Comparison of ENCODE assay signal across 17 cellular contexts in the genomic region with DNA sequence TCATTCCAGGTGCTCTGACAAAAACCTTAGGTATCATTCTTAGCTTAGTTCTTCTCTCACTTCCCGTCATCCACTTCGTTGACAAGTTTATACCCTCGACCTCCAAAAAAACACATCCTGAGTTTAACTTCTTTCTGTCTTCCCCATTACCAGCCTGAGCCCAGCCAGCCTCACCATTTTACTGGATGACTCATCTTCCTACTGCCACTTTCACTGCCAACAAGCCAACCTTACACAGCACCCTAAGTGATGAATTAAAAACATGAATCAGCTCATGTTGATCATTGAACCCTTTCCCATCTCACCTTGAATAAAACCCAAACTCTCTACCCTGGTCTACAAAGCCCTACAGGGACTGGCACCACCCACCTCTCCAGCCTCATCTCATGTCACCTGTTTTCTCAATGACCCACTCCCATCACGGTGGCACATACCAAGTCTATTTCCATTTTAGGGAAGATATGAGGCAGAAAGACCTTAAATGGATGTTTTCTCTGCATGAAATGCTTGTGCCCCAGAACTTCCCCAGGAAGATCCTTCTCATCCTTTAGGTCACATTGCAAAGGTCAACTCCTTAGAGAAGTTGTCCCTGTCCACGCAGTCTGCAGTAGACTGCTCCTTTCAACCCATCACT. TPM values are rescaled to one million over a fixed set of nuclear protein-coding genes. Genes with fewer than 3 reads are reported as not detected.
DNase-seq lines count a peak whose midpoint lies in the region; ATAC-seq and TF ChIP-seq lines count a peak whose summit lies in the region.
"Had no signal": no experiment of that assay in that cellular context is flagged by ENCODE, and none has a peak within 500 bp of the region (broad histone marks: within the 10 kb centered on the region; RNA-seq: fewer than 3 reads in every experiment).

No MANE protein-coding gene starts in this region.

- no peak overlapping the region for H3K27ac Mint-ChIP-seq in activated T-cell treated with anti-CD3 and anti-CD28 coated beads, Interleukin-2, amount 50 U/mL, for 72 hours
- H3K27ac Mint-ChIP-seq in activated T-cell treated with anti-CD3 and anti-CD28 coated beads, Interleukin-2, amount 50 U/mL, for 24 hours: no peak overlapping the region
- H3K27ac Mint-ChIP-seq in activated CD4-positive, alpha-beta memory T cell treated with anti-CD3 and anti-CD28 coated beads for 36 hours: no peak overlapping the region
- no peak overlapping the region for H3K27ac Mint-ChIP-seq in HFFc6
- H3K27ac Mint-ChIP-seq: activated naive CD8-positive, alpha-beta T cell treated with anti-CD3 and anti-CD28 coated beads, Interleukin-2, amount 10 ng/mL, durations not matched to agents 7 days and 5 days; T-helper 1 cell treated with Interleukin-12 subunit alpha and Interleukin-12 subunit beta and Interleukin-4 antibody, amounts not matched to agents 30 μg/mL and 1 μg/mL, for 36 hours had no signal

- H3K27me3 ChIP-seq in MG63: no peaks in the 10 kb centered on the region
- H3K27me3 ChIP-seq in WERI-Rb-1 (ENCODE audit: insufficient read depth, low read depth, severe bottlenecking): no peaks in the 10 kb centered on the region
- H3K27me3 ChIP-seq: esophagus muscularis mucosa, pancreas had no signal

- intact Hi-C loops in activated CD4-positive, alpha-beta memory T cell treated with anti-CD3 and anti-CD28 coated beads for 36 hours (cut with micrococcal nuclease): no loop called here

- H3K4me3 ChIP-seq in MG63 (no peak overlapping the region), WERI-Rb-1 (ENCODE audit: low read depth, low read length) (no peak overlapping the region)
- H3K4me3 ChIP-seq: esophagus muscularis mucosa, pancreas had no signal

- DNase-seq in activated T-cell treated with anti-CD3 and anti-CD28 coated beads, Interleukin-2, amount 50 U/mL, for 72 hours: no peak
- no peak for DNase-seq in activated T-cell treated with anti-CD3 and anti-CD28 coated beads, Interleukin-2, amount 50 U/mL, for 24 hours
- DNase-seq in MG63: peak; percentile 42
- DNase-seq in activated CD4-positive, alpha-beta memory T cell treated with anti-CD3 and anti-CD28 coated beads for 36 hours: peak; percentile 53
- peak; percentile 66 for DNase-seq in renal cortical epithelial cell (ENCODE audit: low read depth)
- DNase-seq in G401 (ENCODE audit: low spot score): no peak
- DNase-seq in WERI-Rb-1: no peak
- no peak for DNase-seq in HFFc6
- DNase-seq: activated naive CD8-positive, alpha-beta T cell treated with anti-CD3 and anti-CD28 coated beads, Interleukin-2, amount 10 ng/mL, durations not matched to agents 7 days and 5 days; dermis blood vessel endothelial cell; NCI-H1417 treated with DMSO at 0.1 percent for 48 hours; pancreas; SHP77; stimulated activated CD4-positive, alpha-beta T cell treated with anti-CD3 and anti-CD28 coated beads, Interleukin-1b, Interleukin-23, amount 100 ng/mL, for 48 hours had no signal

- H3K36me3 ChIP-seq in MG63: no peaks in the 10 kb centered on the region
- H3K36me3 ChIP-seq in WERI-Rb-1: no peaks in the 10 kb centered on the region
- H3K36me3 ChIP-seq: esophagus muscularis mucosa, pancreas had no signal

- ATAC-seq in activated T-cell treated with anti-CD3 and anti-CD28 coated beads, Interleukin-2, amount 50 U/mL, for 72 hours (replicated peaks in 1 of 2): peak; percentile 63 to 85

- H3K9me3 ChIP-seq in MG63: no peaks in the 10 kb centered on the region
- no peaks in the 10 kb centered on the region for H3K9me3 ChIP-seq in WERI-Rb-1 (ENCODE audit: severe bottlenecking)
- H3K9me3 ChIP-seq: esophagus muscularis mucosa, pancreas had no signal

- in situ Hi-C loops in G401 (cut with HindIII; ENCODE audit: low sequenced_read_pairs): no loop called here

- H3K4me3 Mint-ChIP-seq in activated T-cell treated with anti-CD3 and anti-CD28 coated beads, Interleukin-2, amount 50 U/mL, for 72 hours: no peak overlapping the region
- H3K4me3 Mint-ChIP-seq in activated T-cell treated with anti-CD3 and anti-CD28 coated beads, Interleukin-2, amount 50 U/mL, for 24 hours: no peak overlapping the region
- H3K4me3 Mint-ChIP-seq in activated CD4-positive, alpha-beta memory T cell treated with anti-CD3 and anti-CD28 coated beads for 36 hours: no peak overlapping the region
- H3K4me3 Mint-ChIP-seq in HFFc6: no peak overlapping the region
- H3K4me3 Mint-ChIP-seq: activated naive CD8-positive, alpha-beta T cell treated with anti-CD3 and anti-CD28 coated beads, Interleukin-2, amount 10 ng/mL, durations not matched to agents 7 days and 5 days; T-helper 1 cell treated with Interleukin-12 subunit alpha and Interleukin-12 subunit beta and Interleukin-4 antibody, amounts not matched to agents 30 μg/mL and 1 μg/mL, for 36 hours had no signal

- POLR2A ChIA-PET in activated CD4-positive, alpha-beta memory T cell treated with anti-CD3 and anti-CD28 coated beads for 36 hours (lab: Charles Lee): interaction anchor here (1.0 kb wide), 1 partner anchor 18 kb away, joined by 3 read pairs; no protein-coding TSS in a partner anchor

- no peaks in the 10 kb centered on the region for H3K36me3 Mint-ChIP-seq in activated T-cell treated with anti-CD3 and anti-CD28 coated beads, Interleukin-2, amount 50 U/mL, for 72 hours (ENCODE audit: insufficient read depth in 2 of 2)
- no peaks in the 10 kb centered on the region for H3K36me3 Mint-ChIP-seq in activated T-cell treated with anti-CD3 and anti-CD28 coated beads, Interleukin-2, amount 50 U/mL, for 24 hours (ENCODE audit: low read depth)
- no peaks in the 10 kb centered on the region for H3K36me3 Mint-ChIP-seq in activated CD4-positive, alpha-beta memory T cell treated with anti-CD3 and anti-CD28 coated beads for 36 hours
- H3K36me3 Mint-ChIP-seq in HFFc6 (ENCODE audit: low read depth): no peaks in the 10 kb centered on the region
- H3K36me3 Mint-ChIP-seq: activated naive CD8-positive, alpha-beta T cell treated with anti-CD3 and anti-CD28 coated beads, Interleukin-2, amount 10 ng/mL, durations not matched to agents 7 days and 5 days; IgD-negative memory B cell had no signal

- H3K27me3 Mint-ChIP-seq in activated T-cell treated with anti-CD3 and anti-CD28 coated beads, Interleukin-2, amount 50 U/mL, for 72 hours (ENCODE audit: low read depth): peaks cover 15% of the 10 kb centered on the region
- H3K27me3 Mint-ChIP-seq in activated T-cell treated with anti-CD3 and anti-CD28 coated beads, Interleukin-2, amount 50 U/mL, for 24 hours: no peaks in the 10 kb centered on the region
- H3K27me3 Mint-ChIP-seq in activated CD4-positive, alpha-beta memory T cell treated with anti-CD3 and anti-CD28 coated beads for 36 hours: no peaks in the 10 kb centered on the region
- no peaks in the 10 kb centered on the region; the same call in 1 of the 2 replicates for H3K27me3 Mint-ChIP-seq in HFFc6 (ENCODE audit: insufficient read depth)

- CTCF ChIA-PET in activated CD4-positive, alpha-beta memory T cell treated with anti-CD3 and anti-CD28 coated beads for 36 hours (lab: Charles Lee): interaction anchor here (0.6 to 1.6 kb wide), 2 partner anchors 177 to 292 kb away, joined by 3 to 4 read pairs; no protein-coding TSS in a partner anchor

- no peaks in the 10 kb centered on the region for H3K9me3 Mint-ChIP-seq in activated T-cell treated with anti-CD3 and anti-CD28 coated beads, Interleukin-2, amount 50 U/mL, for 72 hours
- H3K9me3 Mint-ChIP-seq in activated T-cell treated with anti-CD3 and anti-CD28 coated beads, Interleukin-2, amount 50 U/mL, for 24 hours: no peaks in the 10 kb centered on the region
- H3K9me3 Mint-ChIP-seq in activated CD4-positive, alpha-beta memory T cell treated with anti-CD3 and anti-CD28 coated beads for 36 hours: peaks cover 3% of the 10 kb centered on the region
- H3K9me3 Mint-ChIP-seq in HFFc6: no peaks in the 10 kb centered on the region
- H3K9me3 Mint-ChIP-seq: activated naive CD8-positive, alpha-beta T cell treated with anti-CD3 and anti-CD28 coated beads, Interleukin-2, amount 10 ng/mL, durations not matched to agents 7 days and 5 days; T-helper 1 cell treated with Interleukin-12 subunit alpha and Interleukin-12 subunit beta and Interleukin-4 antibody, amounts not matched to agents 30 μg/mL and 1 μg/mL, for 36 hours had no signal

- no peak overlapping the region for H3K27ac ChIP-seq in WERI-Rb-1
- H3K27ac ChIP-seq: esophagus muscularis mucosa, pancreas had no signal

- TF ChIP-seq CTCF in WERI-Rb-1 (IDR thresholded peaks at IDR 0.05; ENCODE audit: low read depth, low read length) (no peak), HFFc6 (IDR thresholded peaks at IDR 0.05) (no peak)

- H3K4me1 Mint-ChIP-seq in activated T-cell treated with anti-CD3 and anti-CD28 coated beads, Interleukin-2, amount 50 U/mL, for 72 hours (ENCODE audit: low read depth): peaks cover 11% of the 10 kb centered on the region
- no peaks in the 10 kb centered on the region for H3K4me1 Mint-ChIP-seq in activated T-cell treated with anti-CD3 and anti-CD28 coated beads, Interleukin-2, amount 50 U/mL, for 24 hours (ENCODE audit: low read depth)
- H3K4me1 Mint-ChIP-seq in activated CD4-positive, alpha-beta memory T cell treated with anti-CD3 and anti-CD28 coated beads for 36 hours (ENCODE audit: low read depth): peaks cover 8% of the 10 kb centered on the region
- peaks cover 4% of the 10 kb centered on the region; the same call in 1 of the 2 replicates for H3K4me1 Mint-ChIP-seq in HFFc6 (ENCODE audit: low read depth)
- H3K4me1 Mint-ChIP-seq: activated naive CD8-positive, alpha-beta T cell treated with anti-CD3 and anti-CD28 coated beads, Interleukin-2, amount 10 ng/mL, durations not matched to agents 7 days and 5 days had no signal

RNA-seq across cellular contexts. Expression of a gene that starts 9.9 kb away (rescaled TPM):
- total RNA-seq in activated T-cell treated with anti-CD3 and anti-CD28 coated beads, Interleukin-2, amount 50 U/mL, for 72 hours: 1 to 10 TPM; 1.6 to 3.7 TPM
- 15.2 and 22.0 TPM in 2 replicates for total RNA-seq in MG63 (2014; rRNA removed; shearing (Covaris generic); ENCODE audit: low replicate concordance)
- total RNA-seq in activated CD4-positive, alpha-beta memory T cell treated with anti-CD3 and anti-CD28 coated beads for 36 hours: 1 to 10 TPM; 3.7 to 4.9 TPM
- total RNA-seq in renal cortical epithelial cell: 0.87 and 2.8 TPM in 2 replicates
- not detected in 2 replicates for total RNA-seq in G401 (2014; rRNA removed; shearing (Covaris generic))
- 10 to 100 TPM; 12.9 to 17.3 (median 16.7) TPM for total RNA-seq in HFFc6 (2021; fragmentation: NEBNext Ultra II Directional; extraction: Animal tissue kit (Norgen Biotek cat#: 25700))

Comparison
In these comparisons a context has a peak if more than half of its experiments do, and no peak if none do; other contexts are left out.
1. DNase-seq: peak in MG63 (single experiment), activated CD4-positive, alpha-beta memory T cell treated with anti-CD3 and anti-CD28 coated beads for 36 hours (single experiment) and renal cortical epithelial cell (single experiment); none in activated T-cell treated with anti-CD3 and anti-CD28 coated beads, Interleukin-2, amount 50 U/mL, for 72 hours (0 of 2), activated T-cell treated with anti-CD3 and anti-CD28 coated beads, Interleukin-2, amount 50 U/mL, for 24 hours (single experiment), G401 (single experiment), WERI-Rb-1 (single experiment) and HFFc6 (single experiment).